ENCODE assay signal across 7 cellular contexts in genomic region chr1:82114887-82115286, GRCh38.
"Had no signal": no experiment of that assay in that cellular context is flagged by ENCODE, and none has a peak within 500 bp of the region (broad histone marks: within the 10 kb centered on the region; RNA-seq: fewer than 3 reads in every experiment).

No MANE protein-coding gene starts in this region.

- DNase-seq: GDM1, GF-D8 had no signal

- FAIRE-seq: G401.6, GM12891, GM12892, GM18507, GM19239 had no signal
